In the genomic region with DNA sequence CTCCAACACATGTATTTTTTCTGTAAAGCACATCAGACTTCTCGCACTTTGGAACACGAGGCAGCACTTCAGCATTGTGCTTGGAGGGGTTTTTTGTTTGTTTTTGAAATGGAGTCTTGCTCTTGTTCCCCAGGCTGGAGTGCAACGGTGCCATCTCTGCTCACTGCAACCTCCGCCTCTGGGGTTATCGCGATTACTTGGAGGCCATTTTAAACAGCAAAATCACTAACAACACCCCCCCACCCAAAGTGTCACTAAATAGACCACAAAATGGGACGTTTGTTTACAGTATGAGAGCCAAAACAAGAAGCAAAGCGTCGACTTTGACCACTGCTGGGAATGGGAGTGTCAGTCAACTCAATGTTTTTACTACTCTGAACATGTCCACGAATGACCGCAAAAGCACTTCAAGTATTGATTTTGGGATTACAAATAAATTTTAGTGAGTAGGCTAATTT, we compare ENCODE assay signal across 1 cellular context.
TF ChIP-seq lines count a peak whose summit lies in the region.

No MANE protein-coding gene starts in this region.

TF ChIP-seq in liver, 16 proteins besides CTCF, POLR2A, EP300 and RAD21 (continued from another document):
- TF ChIP-seq, protein P1, sequence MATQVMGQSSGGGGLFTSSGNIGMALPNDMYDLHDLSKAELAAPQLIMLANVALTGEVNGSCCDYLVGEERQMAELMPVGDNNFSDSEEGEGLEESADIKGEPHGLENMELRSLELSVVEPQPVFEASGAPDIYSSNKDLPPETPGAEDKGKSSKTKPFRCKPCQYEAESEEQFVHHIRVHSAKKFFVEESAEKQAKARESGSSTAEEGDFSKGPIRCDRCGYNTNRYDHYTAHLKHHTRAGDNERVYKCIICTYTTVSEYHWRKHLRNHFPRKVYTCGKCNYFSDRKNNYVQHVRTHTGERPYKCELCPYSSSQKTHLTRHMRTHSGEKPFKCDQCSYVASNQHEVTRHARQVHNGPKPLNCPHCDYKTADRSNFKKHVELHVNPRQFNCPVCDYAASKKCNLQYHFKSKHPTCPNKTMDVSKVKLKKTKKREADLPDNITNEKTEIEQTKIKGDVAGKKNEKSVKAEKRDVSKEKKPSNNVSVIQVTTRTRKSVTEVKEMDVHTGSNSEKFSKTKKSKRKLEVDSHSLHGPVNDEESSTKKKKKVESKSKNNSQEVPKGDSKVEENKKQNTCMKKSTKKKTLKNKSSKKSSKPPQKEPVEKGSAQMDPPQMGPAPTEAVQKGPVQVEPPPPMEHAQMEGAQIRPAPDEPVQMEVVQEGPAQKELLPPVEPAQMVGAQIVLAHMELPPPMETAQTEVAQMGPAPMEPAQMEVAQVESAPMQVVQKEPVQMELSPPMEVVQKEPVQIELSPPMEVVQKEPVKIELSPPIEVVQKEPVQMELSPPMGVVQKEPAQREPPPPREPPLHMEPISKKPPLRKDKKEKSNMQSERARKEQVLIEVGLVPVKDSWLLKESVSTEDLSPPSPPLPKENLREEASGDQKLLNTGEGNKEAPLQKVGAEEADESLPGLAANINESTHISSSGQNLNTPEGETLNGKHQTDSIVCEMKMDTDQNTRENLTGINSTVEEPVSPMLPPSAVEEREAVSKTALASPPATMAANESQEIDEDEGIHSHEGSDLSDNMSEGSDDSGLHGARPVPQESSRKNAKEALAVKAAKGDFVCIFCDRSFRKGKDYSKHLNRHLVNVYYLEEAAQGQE (IDR thresholded peaks at IDR 0.05): no peak
- no peak for TF ChIP-seq GABPA (IDR thresholded peaks at IDR 0.05 in 1 of 2, conservative IDR thresholded peaks at IDR 0.05 in 1 of 2)
- TF ChIP-seq HNF4A (conservative IDR thresholded peaks at IDR 0.05): peak; percentile 70 to 87
- TF ChIP-seq JUND (IDR thresholded peaks at IDR 0.05): peak in 1 of 2 donors; percentile 29
- peak; percentile 93 for TF ChIP-seq YY1 (IDR thresholded peaks at IDR 0.05)
